Comparison of ENCODE assay signal across 31 cellular contexts in genomic region chr12:58452546-58452945, GRCh38.
DNase-seq lines count a peak whose midpoint lies in the region; ATAC-seq lines count a peak whose summit lies in the region.
"Had no signal": no experiment of that assay in that cellular context is flagged by ENCODE, and none has a peak within 500 bp of the region (broad histone marks: within the 10 kb centered on the region; RNA-seq: fewer than 3 reads in every experiment).

No MANE protein-coding gene starts in this region.

- H3K4me3 ChIP-seq in mesenchymal stem cell (ENCODE audit: insufficient read depth in 1 of 2, low read depth in 1 of 2, low read length in 2 of 2): no peak overlapping the region
- H3K4me3 ChIP-seq: adrenal gland, esophagus muscularis mucosa, GM12878, GM23338, Peyer's patch, transverse colon had no signal

- H2AK5ac ChIP-seq in mesenchymal stem cell (ENCODE audit: low read length, severe bottlenecking): no peak overlapping the region

- H3K14ac ChIP-seq in mesenchymal stem cell (ENCODE audit: low read length in 2 of 2): no peak overlapping the region

- no peak for ATAC-seq in HG02981 (IDR thresholded peaks at IDR 0.05; ENCODE audit: unreplicated experiment)
- ATAC-seq: activated CD8-positive, alpha-beta memory T cell treated with anti-CD3 and anti-CD28 coated beads, Interleukin-2, amount 10 ng/mL, durations not matched to agents 7 days and 5 days; GM12878; GM23338; natural killer cell had no signal

- no peaks in the 10 kb centered on the region for H3K27me3 ChIP-seq in mesenchymal stem cell (ENCODE audit: control insufficient read depth in 1 of 2, insufficient read depth in 1 of 2, low read length in 2 of 2)
- H3K27me3 ChIP-seq: adrenal gland, esophagus muscularis mucosa, Peyer's patch, transverse colon had no signal

- in situ Hi-C loops in ACHN (cut with HindIII; ENCODE audit: low pct_ligation_motif_present, low pct_unique_long_range_greater_than_20kb, low sequenced_read_pairs): no loop called here

- H3K9ac ChIP-seq in mesenchymal stem cell (ENCODE audit: low read length): no peak overlapping the region

- no peak overlapping the region for H2BK120ac ChIP-seq in mesenchymal stem cell (ENCODE audit: low read depth, low read length)

- no peak overlapping the region for H2BK15ac ChIP-seq in mesenchymal stem cell (ENCODE audit: low read depth, poor library complexity, severe bottlenecking)

- H3K36me3 ChIP-seq in mesenchymal stem cell (ENCODE audit: control insufficient read depth in 1 of 2, insufficient read depth in 2 of 2, low read depth in 1 of 2, low read length in 2 of 2): no peaks in the 10 kb centered on the region
- H3K36me3 ChIP-seq: adrenal gland, esophagus muscularis mucosa, Peyer's patch, transverse colon had no signal

- H2AFZ ChIP-seq in mesenchymal stem cell (ENCODE audit: low read depth, low read length): no peak overlapping the region
- H2AFZ ChIP-seq: GM23338 had no signal

- H4K8ac ChIP-seq in mesenchymal stem cell (ENCODE audit: low read length): no peak overlapping the region

- WGBS in mesenchymal stem cell: 44% methylated on average over 2 of the region's 2 CpGs

- H2BK12ac ChIP-seq in mesenchymal stem cell (ENCODE audit: low read length in 2 of 2): no peak overlapping the region

- H3K4me2 ChIP-seq in mesenchymal stem cell (ENCODE audit: low read length, poor library complexity, severe bottlenecking): no peak overlapping the region
- H3K4me2 ChIP-seq: GM23338 had no signal

- no peaks in the 10 kb centered on the region for H3K4me1 ChIP-seq in mesenchymal stem cell (ENCODE audit: control insufficient read depth, insufficient read depth, low read depth, low read length)
- H3K4me1 ChIP-seq: esophagus muscularis mucosa, Peyer's patch, transverse colon had no signal

- H3K18ac ChIP-seq in mesenchymal stem cell (ENCODE audit: low read depth in 1 of 2, low read length in 2 of 2): no peak overlapping the region

- H4K91ac ChIP-seq in mesenchymal stem cell (ENCODE audit: low read length): no peak overlapping the region

- no peaks in the 10 kb centered on the region for H3K79me1 ChIP-seq in mesenchymal stem cell (replicated peaks; ENCODE audit: low read length, poor library complexity, severe bottlenecking)

- peak; percentile 73 for DNase-seq in EH (ENCODE audit: low read depth)
- DNase-seq in M059J (ENCODE audit: low read depth): peak; percentile 56
- DNase-seq in dedifferentiated amniotic fluid mesenchymal stem cell (ENCODE audit: extremely low spot score): peak; percentile 53
- DNase-seq in mesenchymal stem cell: peak; percentile 16
- no peak for DNase-seq in NCI-H446 (lab: John Stamatoyannopoulos, UW)
- no peak for DNase-seq in stimulated activated CD4-positive, alpha-beta T cell treated with anti-CD3 and anti-CD28 coated beads, Interleukin-2, amount 100 ng/mL, for 48 hours
- no peak for DNase-seq in ACHN
- DNase-seq: activated B cell treated with CpG ODN at 0.5 μM for 24 hours; activated CD4-positive, alpha-beta T cell treated with anti-CD3 and anti-CD28 coated beads, Interleukin-2, amount 50 U/mL, for 1 hour; activated CD8-positive, alpha-beta memory T cell treated with anti-CD3 and anti-CD28 coated beads, Interleukin-2, amount 10 ng/mL, durations not matched to agents 7 days and 5 days; activated naive CD4-positive, alpha-beta T cell; activated T-cell treated with anti-CD3 and anti-CD28 coated beads, Interleukin-2, amount 50 U/mL, for 48 hours; adrenal gland; C1 segment of cervical spinal cord; DMS79; endodermal cell; glutamatergic neuron; midbrain; natural killer cell; NCI-H1092; NCI-H187 treated with DMSO at 0.1 percent for 48 hours; NCI-H526; occipital lobe; Peyer's patch; SIG-M5; small intestine; transverse colon had no signal

- H3K27ac ChIP-seq in mesenchymal stem cell (ENCODE audit: low read length, poor library complexity, severe bottlenecking): no peak overlapping the region
- H3K27ac ChIP-seq: adrenal gland, esophagus muscularis mucosa, Peyer's patch, transverse colon had no signal

- H2BK5ac ChIP-seq in mesenchymal stem cell (ENCODE audit: low read depth, low read length, poor library complexity, severe bottlenecking): no peak overlapping the region

- H3K4ac ChIP-seq in mesenchymal stem cell (ENCODE audit: low read depth in 1 of 2, low read length in 2 of 2): no peak overlapping the region

- H3K9me3 ChIP-seq in mesenchymal stem cell (ENCODE audit: control insufficient read depth, low read length): no peaks in the 10 kb centered on the region
- H3K9me3 ChIP-seq: adrenal gland, esophagus muscularis mucosa, Peyer's patch, transverse colon had no signal

- H3K23ac ChIP-seq in mesenchymal stem cell (ENCODE audit: low read length in 2 of 2): no peak overlapping the region

Comparison
In these comparisons a context has a peak if more than half of its experiments do, and no peak if none do; other contexts are left out.
1. DNase-seq: peak in EH (single experiment), M059J (single experiment), dedifferentiated amniotic fluid mesenchymal stem cell (single experiment) and mesenchymal stem cell (single experiment); none in NCI-H446 (0 of 2), stimulated activated CD4-positive, alpha-beta T cell treated with anti-CD3 and anti-CD28 coated beads, Interleukin-2, amount 100 ng/mL, for 48 hours (0 of 2) and ACHN (single experiment).